9 cellular contexts compared by ENCODE assay signal in genomic region chr1:229922249-229922648, GRCh38.
"Had no signal": no experiment of that assay in that cellular context is flagged by ENCODE, and none has a peak within 500 bp of the region (broad histone marks: within the 10 kb centered on the region; RNA-seq: fewer than 3 reads in every experiment).

No MANE protein-coding gene starts in this region.

- DNase-seq: GM23248, GOT3, H7, H9, HCEC 1CT, HFFc6 had no signal

- H3K4me3 Mint-ChIP-seq: GM23338, H9, HFFc6 had no signal

- H2AFZ ChIP-seq: GM23248, GM23338 had no signal

- H3K9me3 ChIP-seq: HAP-1 had no signal

- H3K4me2 ChIP-seq: GM23338 had no signal

- H3K27ac ChIP-seq: GM23248 had no signal

- H3K9ac ChIP-seq: GM23248 had no signal

- H3K4me1 ChIP-seq: HAP-1 had no signal

- H3K36me3 ChIP-seq: HAP-1 had no signal

- ATAC-seq: GM23338, HCT116 had no signal

- H3K4me3 ChIP-seq: GM23248, GM23338, HAP-1 had no signal

- H3K27ac Mint-ChIP-seq: GM23338, H9, HFFc6 had no signal

- H3K9me3 Mint-ChIP-seq: GM23338, H9, HFFc6 had no signal
